In genomic region chr7:25911738-25912607, GRCh38 we compare ENCODE assay signal across 21 cellular contexts.
"Had no signal": no experiment of that assay in that cellular context is flagged by ENCODE, and none has a peak within 500 bp of the region (broad histone marks: within the 10 kb centered on the region; RNA-seq: fewer than 3 reads in every experiment).

No MANE protein-coding gene starts in this region.

- DNase-seq: activated CD4-positive, alpha-beta T cell treated with anti-CD3 and anti-CD28 coated beads for 4 hours; activated CD4-positive, alpha-beta T cell treated with anti-CD3 and anti-CD28 coated beads, Interleukin-2, amount 50 U/mL, for 4 hours; activated CD8-positive, alpha-beta memory T cell treated with anti-CD3 and anti-CD28 coated beads, Interleukin-2, amount 50 U/mL, for 48 hours; activated CD8-positive, alpha-beta T cell treated with anti-CD3 and anti-CD28 coated beads, Interleukin-2, amount 10 ng/mL, durations not matched to agents 7 days and 5 days; activated T-cell treated with anti-CD3 and anti-CD28 coated beads, Interleukin-2, amount 50 U/mL, for 1 hour; aorta; central memory CD4-positive, alpha-beta T cell; Kasumi-1; NCI-H1092; NCI-H1436; NCI-H187 treated with DMSO at 0.1 percent for 48 hours; NCI-H2107; NCI-H2171 treated with DMSO at 0.1 percent for 48 hours; NCI-H226; NCI-H526; NCI-H82; SIG-M5; T-helper 1 cell had no signal

- H3K4me3 ChIP-seq: coronary artery, SK-N-MC had no signal

- H3K27ac ChIP-seq: coronary artery, SK-N-MC had no signal

- ATAC-seq: activated CD4-positive, CD25-positive, alpha-beta regulatory T cell treated with anti-CD3 and anti-CD28 coated beads, Interleukin-2, amount 50 U/mL, for 24 hours; activated CD8-positive, alpha-beta T cell treated with anti-CD3 and anti-CD28 coated beads, Interleukin-2, amount 10 ng/mL, durations not matched to agents 7 days and 5 days had no signal
